12 cellular contexts compared by ENCODE assay signal in genomic region chr1:27481994-27482620, GRCh38. TPM values are rescaled to one million over a fixed set of nuclear protein-coding genes. Genes with fewer than 3 reads are reported as not detected.
DNase-seq lines count a peak whose midpoint lies in the region; ATAC-seq and TF ChIP-seq lines count a peak whose summit lies in the region.
"Had no signal": no experiment of that assay in that cellular context is flagged by ENCODE, and none has a peak within 500 bp of the region (broad histone marks: within the 10 kb centered on the region; RNA-seq: fewer than 3 reads in every experiment).

No MANE protein-coding gene starts in this region.

- no peak overlapping the region for H4K91ac ChIP-seq in IMR-90 (ENCODE audit: insufficient read depth, low read depth, low read length)

- no peak overlapping the region for H3K4ac ChIP-seq in IMR-90 (ENCODE audit: low read depth, low read length)

- WGBS in IMR-90 (ENCODE audit: extremely low coverage in 2 of 2, insufficient read length in 1 of 2), 2 experiments, result no CpG with 5 or more reads among the region's 2 CpGs

- ATAC-seq in GM18498 (IDR thresholded peaks at IDR 0.05; ENCODE audit: unreplicated experiment), result peak; percentile 57
- no peak for ATAC-seq in IMR-90 (ENCODE audit: low read depth)

- DNase-seq in IMR-90 (no peak), epithelial cell of esophagus (ENCODE audit: low read depth) (peak; percentile 54), activated gamma-delta T cell treated with Interleukin-2 at 50 U/mL for 16 hours (no peak), SIG-M5 (lab: John Stamatoyannopoulos, UW) (no peak), HT-29 (ENCODE audit: low spot score) (no peak), A673 (ENCODE audit: low spot score) (no peak)
- DNase-seq: amniotic stem cell, left cardiac atrium, NCI-H1105, Right ventricle myocardium superior had no signal

- no peak overlapping the region for H2AK5ac ChIP-seq in IMR-90 (ENCODE audit: low read depth, low read length)

- H3K27me3 ChIP-seq in BLaER1 treated with 17β-estradiol and CSF1 and Interleukin-3, amounts not matched to agents 10 nM and 100 nM, result no peaks in the 10 kb centered on the region
- H3K27me3 ChIP-seq in IMR-90 (ENCODE audit: control insufficient read depth, insufficient read depth, low read length) (no peaks in the 10 kb centered on the region), A673 (replicated peaks; ENCODE audit: insufficient read depth, low read depth, low read length, poor library complexity) (no peaks in the 10 kb centered on the region)

- no peak overlapping the region for H2AFZ ChIP-seq in IMR-90 (replicated peaks; ENCODE audit: low read length, poor library complexity)

- H3K4me2 ChIP-seq in BLaER1 treated with 17β-estradiol and CSF1 and Interleukin-3, amounts not matched to agents 10 nM and 100 nM, result peak overlapping the region in 8 of 11 experiments; percentile 1 to 83 (median 56); a peak in 8 of 22 replicates
- no peak overlapping the region for H3K4me2 ChIP-seq in IMR-90 (ENCODE audit: low read depth, low read length)

- TF ChIP-seq RAD21 in IMR-90 (IDR thresholded peaks at IDR 0.05; ENCODE audit: low read length), result no peak

- no peak overlapping the region; the same call in 1 of the 2 replicates for H3K14ac ChIP-seq in IMR-90 (replicated peaks; ENCODE audit: low read depth, low read length)

- H4K5ac ChIP-seq in IMR-90 (ENCODE audit: low read depth, low read length), result no peak overlapping the region

- peaks cover 10% of the 10 kb centered on the region for H3K9me1 ChIP-seq in IMR-90 (ENCODE audit: insufficient read depth, low read length)

- no peak overlapping the region for H3K27ac ChIP-seq in BLaER1 treated with 17β-estradiol and CSF1 and Interleukin-3, amounts not matched to agents 10 nM and 100 nM
- no peak overlapping the region for H3K27ac ChIP-seq in IMR-90 (ENCODE audit: insufficient read depth, low read length)
- H3K27ac ChIP-seq in A673 (ENCODE audit: low read depth, low read length, poor library complexity, severe bottlenecking), result no peak overlapping the region

- no peak overlapping the region for H2BK15ac ChIP-seq in IMR-90 (ENCODE audit: low read depth, low read length)

- no peak overlapping the region for H3K4me3 ChIP-seq in BLaER1 treated with 17β-estradiol and CSF1 and Interleukin-3, amounts not matched to agents 10 nM and 100 nM
- H3K4me3 ChIP-seq in IMR-90 (ENCODE audit: insufficient read depth, low read depth, low read length) (no peak overlapping the region), epithelial cell of esophagus (ENCODE audit: low read length) (no peak overlapping the region), A673 (ENCODE audit: low read depth, low read length, poor library complexity, severe bottlenecking) (no peak overlapping the region)

- H3K23ac ChIP-seq in IMR-90 (ENCODE audit: low read depth, low read length), result no peak overlapping the region

- H3K79me1 ChIP-seq in IMR-90 (ENCODE audit: low read depth in 1 of 2, low read length in 2 of 2), result peaks cover 11 to 38% of the 10 kb centered on the region in 2 experiments; a peak in 3 of 4 replicates

- peaks cover 48 to 99% (median 93%) of the 10 kb centered on the region in 11 experiments for H4K20me1 ChIP-seq in BLaER1 treated with 17β-estradiol and CSF1 and Interleukin-3, amounts not matched to agents 10 nM and 100 nM
- H4K20me1 ChIP-seq in IMR-90 (ENCODE audit: insufficient read depth, low read length), result peaks cover 57% of the 10 kb centered on the region

- H4K8ac ChIP-seq in IMR-90 (ENCODE audit: low read depth in 2 of 2, low read length in 2 of 2), result no peak overlapping the region

- H2BK20ac ChIP-seq in IMR-90 (ENCODE audit: low read depth, low read length), result no peak overlapping the region

- peak overlapping the region; percentile 66 for H2BK5ac ChIP-seq in IMR-90 (ENCODE audit: low read depth, low read length, poor library complexity, severe bottlenecking)

- no peak for TF ChIP-seq CTCF in IMR-90 (conservative IDR thresholded peaks at IDR 0.05; ENCODE audit: low read depth, low read length)
- TF ChIP-seq CTCF in epithelial cell of esophagus (IDR thresholded peaks at IDR 0.05; ENCODE audit: insufficient read depth, low read depth, low read length, missing control alignments), result no peak
- TF ChIP-seq CTCF in A673 (conservative IDR thresholded peaks at IDR 0.05; ENCODE audit: low read depth, low read length), result no peak

- no peak overlapping the region for H2BK120ac ChIP-seq in IMR-90 (ENCODE audit: low read depth, low read length)

- H3K4me1 ChIP-seq in BLaER1 treated with 17β-estradiol and CSF1 and Interleukin-3, amounts not matched to agents 10 nM and 100 nM, result peaks cover 36 to 98% (median 65%) of the 10 kb centered on the region in 10 experiments
- H3K4me1 ChIP-seq in IMR-90 (ENCODE audit: control insufficient read depth, insufficient read depth, low read length) (no peaks in the 10 kb centered on the region), A673 (ENCODE audit: insufficient read depth, low read length, poor library complexity, severe bottlenecking) (no peaks in the 10 kb centered on the region)

- CTCF ChIA-PET in IMR-90 (lab: Yijun Ruan, JAX), result interaction anchor here (1.6 to 1.8 kb wide), 2 partner anchors 66 to 87 kb away, joined by 4 to 6 read pairs; no protein-coding TSS in a partner anchor
- CTCF ChIA-PET in A673 (lab: Charles Lee), result no interaction called here

- intact Hi-C loops in IMR-90 (cut with micrococcal nuclease), result no loop called here
- intact Hi-C loops in A673 (cut with micrococcal nuclease; ENCODE audit: unreplicated experiment), result no loop called here

- H2AK9ac ChIP-seq in IMR-90 (replicated peaks; ENCODE audit: low read depth, low read length, poor library complexity), result no peak overlapping the region

- H3K18ac ChIP-seq in IMR-90 (ENCODE audit: low read depth, low read length), result no peak overlapping the region; the same call in 1 of the 2 replicates

- H3K9ac ChIP-seq in BLaER1 treated with 17β-estradiol and CSF1 and Interleukin-3, amounts not matched to agents 10 nM and 100 nM, result no peak overlapping the region; a peak in 1 of 22 replicates
- no peak overlapping the region for H3K9ac ChIP-seq in IMR-90 (ENCODE audit: low read depth, low read length)

- TF ChIP-seq POLR2A in IMR-90 (IDR thresholded peaks at IDR 0.05; ENCODE audit: low read depth, low read length), result no peak

- peak overlapping the region; percentile 10; the same call in 1 of the 2 replicates for H3K56ac ChIP-seq in IMR-90 (ENCODE audit: extremely low read depth, insufficient read depth, low read length)

- no TSS peak for BruUV-seq in IMR-90 (replicated peaks; lab: Mats Ljungman, UMichigan)
- no TSS peak for BruUV-seq in A673 (replicated peaks; lab: Mats Ljungman, UMichigan)

- H3K9me3 ChIP-seq in BLaER1 treated with 17β-estradiol and CSF1 and Interleukin-3, amounts not matched to agents 10 nM and 100 nM (replicated peaks in 1 of 11), result peaks cover 0 to 10% (median 0%) of the 10 kb centered on the region in 11 experiments; a peak in 5 of 22 replicates
- H3K9me3 ChIP-seq in IMR-90 (ENCODE audit: control insufficient read depth, insufficient read depth, low read length) (no peaks in the 10 kb centered on the region), A673 (ENCODE audit: low read depth, low read length, poor library complexity, severe bottlenecking) (no peaks in the 10 kb centered on the region)

- dilution Hi-C loops in IMR-90 (cut with HindIII; ENCODE audit: low sequenced_read_pairs, unreplicated experiment), result no loop called here

- in situ Hi-C loops in IMR-90 (cut with MboI; ENCODE audit: low sequenced_read_pairs), result no loop called here

- POLR2A ChIA-PET in IMR-90 (lab: Charles Lee; ENCODE audit: unreplicated experiment) (no interaction called here), A673 (lab: Charles Lee; ENCODE audit: low non-redundant PET) (interaction anchor here (0.5 kb wide), 1 partner anchor 15 kb away, joined by 18 read pairs; no protein-coding TSS in a partner anchor)

- peaks cover 31 to 92% (median 71%) of the 10 kb centered on the region in 11 experiments for H3K36me3 ChIP-seq in BLaER1 treated with 17β-estradiol and CSF1 and Interleukin-3, amounts not matched to agents 10 nM and 100 nM
- no peaks in the 10 kb centered on the region for H3K36me3 ChIP-seq in IMR-90 (ENCODE audit: control insufficient read depth, insufficient read depth, low read length)
- no peaks in the 10 kb centered on the region for H3K36me3 ChIP-seq in A673 (ENCODE audit: insufficient read depth, low read length, poor library complexity, severe bottlenecking)

TF ChIP-seq in IMR-90, 13 proteins besides CTCF, POLR2A, EP300 and RAD21:
- no peak for TF ChIP-seq MAZ (IDR thresholded peaks at IDR 0.05; ENCODE audit: borderline replicate concordance, low read depth, low read length)

RNA-seq across cellular contexts. Expression of gene WASF2, which starts 7.9 kb away (rescaled TPM):
- total RNA-seq in IMR-90 (2012; rRNA removed), result 7.5 and 7.9 TPM in 2 replicates
- polyA plus RNA-seq in IMR-90 (2012; rRNA removed), result 45.0 and 45.4 TPM in 2 replicates
- 28.6 and 29.9 TPM in 2 replicates for polyA plus RNA-seq in IMR-90 (2012; cell fraction: cytosol; rRNA removed)
- polyA plus RNA-seq in IMR-90 (2012; cell fraction: nucleus; rRNA removed; ENCODE audit: low replicate concordance), result 29.8 and 37.0 TPM in 2 replicates
- 21.5 and 23.9 TPM in 2 replicates for total RNA-seq in HT-29 (2014; rRNA removed; shearing (Covaris generic))
- 131 and 133 TPM in 2 replicates for total RNA-seq in A673 (2021)
